Comparison of ENCODE assay signal across 10 cellular contexts in genomic region chr3:188978772-188979171, GRCh38.
DNase-seq lines count a peak whose midpoint lies in the region; ATAC-seq and TF ChIP-seq lines count a peak whose summit lies in the region.
"Had no signal": no experiment of that assay in that cellular context is flagged by ENCODE, and none has a peak within 500 bp of the region (broad histone marks: within the 10 kb centered on the region; RNA-seq: fewer than 3 reads in every experiment).

No MANE protein-coding gene starts in this region.

- H3K4me1 ChIP-seq in left ventricle myocardium inferior (peaks cover 5% of the 10 kb centered on the region), testis (peaks cover 20% of the 10 kb centered on the region)

- H3K36me3 ChIP-seq in SK-N-MC (ENCODE audit: insufficient read depth, low read length) (no peaks in the 10 kb centered on the region), left ventricle myocardium inferior (no peaks in the 10 kb centered on the region), testis (ENCODE audit: low read depth, missing control alignments) (no peaks in the 10 kb centered on the region)
- H3K36me3 ChIP-seq: SJSA1 had no signal

- TF ChIP-seq POLR2A in testis (IDR thresholded peaks at IDR 0.05), result no peak

- no peak for ATAC-seq in GM19395 (IDR thresholded peaks at IDR 0.05; ENCODE audit: unreplicated experiment)

- no peaks in the 10 kb centered on the region for H3K9me3 ChIP-seq in SK-N-MC (ENCODE audit: low read depth, low read length)
- no peaks in the 10 kb centered on the region for H3K9me3 ChIP-seq in left ventricle myocardium inferior (replicated peaks)
- H3K9me3 ChIP-seq in testis, result no peaks in the 10 kb centered on the region
- H3K9me3 ChIP-seq: SJSA1 had no signal

- no peaks in the 10 kb centered on the region for H3K27me3 ChIP-seq in left ventricle myocardium inferior (ENCODE audit: low read depth)
- no peaks in the 10 kb centered on the region for H3K27me3 ChIP-seq in testis
- H3K27me3 ChIP-seq: SJSA1 had no signal

- 42 to 46% methylated on average over 4 of the region's 4 CpGs for WGBS in testis, 2 donors

- H3K9ac ChIP-seq in SK-N-MC (ENCODE audit: insufficient read length), result no peak overlapping the region

- no peak for TF ChIP-seq CTCF in left ventricle myocardium inferior (IDR thresholded peaks at IDR 0.05; ENCODE audit: borderline replicate concordance)
- no peak for TF ChIP-seq CTCF in testis (IDR thresholded peaks at IDR 0.05)

- intact Hi-C loops in left ventricle myocardium inferior (cut with micrococcal nuclease), result no loop called here
- intact Hi-C loops in testis (cut with DNase I; ENCODE audit: low total_unique reads), result loop anchor here (10.0 kb wide), 1 partner anchor 166 kb away; no protein-coding TSS in a partner anchor

- DNase-seq in HCEC 1CT (peak; percentile 34), SK-N-MC (ENCODE audit: low read depth, low spot score) (no peak), left ventricle myocardium inferior (no peak), testis (peak; percentile 74), GF-D8 (lab: John Stamatoyannopoulos, UW) (no peak), NCI-H1048 (lab: John Stamatoyannopoulos, UW) (no peak)
- DNase-seq: activated CD4-positive, alpha-beta memory T cell treated with anti-CD3 and anti-CD28 coated beads for 36 hours; caudate nucleus had no signal

- peak overlapping the region; percentile 47 for H3K4me3 ChIP-seq in SK-N-MC
- no peak overlapping the region for H3K4me3 ChIP-seq in left ventricle myocardium inferior
- H3K4me3 ChIP-seq in testis, result no peak overlapping the region
- H3K4me3 ChIP-seq: SJSA1 had no signal

- H3K27ac ChIP-seq in SK-N-MC, result peak overlapping the region; percentile 1; the same call in 1 of the 2 replicates
- H3K27ac ChIP-seq in left ventricle myocardium inferior (replicated peaks), result peak overlapping the region; percentile 43
- H3K27ac ChIP-seq in testis, result peak overlapping the region; percentile 26 to 46
- H3K27ac ChIP-seq: SJSA1 had no signal

Comparison
In these comparisons a context has a peak if more than half of its experiments do, and no peak if none do; other contexts are left out.
1. DNase-seq: peak in HCEC 1CT (single experiment) and testis (single experiment); none in SK-N-MC (single experiment), left ventricle myocardium inferior (single experiment), GF-D8 (single experiment) and NCI-H1048 (single experiment).
2. Peak in every context shown above with its lines, with median percentiles within 50 percentile points of each other: H3K27ac ChIP-seq.